ENCODE assay signal across 8 cellular contexts in the genomic region with DNA sequence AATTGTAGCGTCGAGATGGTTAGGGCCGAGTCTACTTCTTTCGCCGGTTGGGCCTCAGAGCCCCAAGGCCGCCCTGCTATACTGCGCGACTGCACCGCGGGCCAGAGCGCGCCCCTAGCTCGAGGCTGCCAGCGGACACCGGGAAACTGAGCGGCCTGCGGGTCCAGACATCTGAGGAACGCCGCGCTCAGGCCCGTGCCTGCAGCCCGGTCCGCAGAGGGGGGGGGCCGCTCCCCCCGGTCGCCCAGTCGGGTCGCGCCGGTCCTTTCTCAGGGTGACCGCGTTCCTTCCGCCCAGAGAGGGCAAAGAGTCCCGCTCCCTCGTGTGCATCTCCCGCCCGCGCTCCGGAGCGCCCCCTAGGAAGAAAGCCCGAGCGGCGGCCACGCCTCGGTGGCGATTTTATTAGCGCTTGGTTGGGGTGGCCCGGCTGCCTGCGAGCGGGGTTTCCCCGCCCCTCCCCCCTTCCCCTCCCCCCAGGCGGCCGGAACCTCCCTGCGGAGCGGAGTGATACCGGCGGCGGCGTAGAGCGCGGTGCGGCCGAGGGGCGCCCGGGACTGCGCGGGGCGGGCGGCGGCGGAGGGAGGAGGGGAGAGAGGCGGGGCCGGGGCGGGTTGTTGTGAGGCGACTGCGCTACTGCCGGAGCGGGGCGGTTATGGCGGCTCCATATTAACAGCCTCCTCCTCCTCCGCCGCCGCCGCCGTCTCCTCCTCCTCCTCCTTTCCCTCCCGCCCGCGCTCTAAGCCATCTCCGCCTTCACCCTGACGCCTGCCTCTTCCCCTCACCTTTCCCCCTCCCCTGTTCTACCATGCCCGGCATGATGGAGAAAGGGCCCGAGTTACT. TPM values are rescaled to one million over a fixed set of nuclear protein-coding genes. Genes with fewer than 3 reads are reported as not detected.
DNase-seq lines count a peak whose midpoint lies in the region; ATAC-seq and TF ChIP-seq lines count a peak whose summit lies in the region.

A gene (plus strand): TSS at position 611 of the 840 bp plus-strand sequence. CDS start 195 bp downstream, at position 806.

- peaks cover 13% of the 10 kb centered on the region for H3K4me1 Mint-ChIP-seq in activated CD4-positive, alpha-beta T cell treated with anti-CD3 and anti-CD28 coated beads, Interleukin-2, amount 10 ng/mL, durations not matched to agents 24 days and 14 days

- H4K20me1 ChIP-seq in BLaER1 treated with 17β-estradiol and CSF1 and Interleukin-3, amounts not matched to agents 10 nM and 100 nM, result peaks cover 0 to 13% (median 0%) of the 10 kb centered on the region in 11 experiments; a peak in 6 of 22 replicates

- peaks cover 4 to 16% (median 13%) of the 10 kb centered on the region in 11 experiments; a peak in 18 of 22 replicates for H3K36me3 ChIP-seq in BLaER1 treated with 17β-estradiol and CSF1 and Interleukin-3, amounts not matched to agents 10 nM and 100 nM

- peak within 1 kb of the TSS; percentile 96 for H3K4me3 Mint-ChIP-seq in activated CD4-positive, alpha-beta T cell treated with anti-CD3 and anti-CD28 coated beads, Interleukin-2, amount 10 ng/mL, durations not matched to agents 24 days and 14 days

- H3K27me3 ChIP-seq in BLaER1 treated with 17β-estradiol and CSF1 and Interleukin-3, amounts not matched to agents 10 nM and 100 nM, result no peaks in the 10 kb centered on the region

- H3K9me3 Mint-ChIP-seq in activated CD4-positive, alpha-beta T cell treated with anti-CD3 and anti-CD28 coated beads, Interleukin-2, amount 10 ng/mL, durations not matched to agents 24 days and 14 days, result no peaks in the 10 kb centered on the region

- intact Hi-C loops in activated CD4-positive, alpha-beta T cell treated with anti-CD3 and anti-CD28 coated beads, Interleukin-2, amount 10 ng/mL, durations not matched to agents 24 days and 14 days (cut with micrococcal nuclease), result loop anchor here (1.0 to 10.0 kb wide), 8 partner anchors 46 to 930 kb away; a partner anchor contains a TSS

- H3K27ac Mint-ChIP-seq in activated CD4-positive, alpha-beta T cell treated with anti-CD3 and anti-CD28 coated beads, Interleukin-2, amount 10 ng/mL, durations not matched to agents 24 days and 14 days, result peak within 1 kb of the TSS; percentile 97

- no peaks in the 10 kb centered on the region for H3K9me3 ChIP-seq in BLaER1 treated with 17β-estradiol and CSF1 and Interleukin-3, amounts not matched to agents 10 nM and 100 nM (replicated peaks in 1 of 11)

- ATAC-seq in HG03457 (IDR thresholded peaks at IDR 0.05; ENCODE audit: unreplicated experiment) (peak; percentile 69), left lobe of liver (peak; percentile 82)

- H3K4me1 ChIP-seq in BLaER1 treated with 17β-estradiol and CSF1 and Interleukin-3, amounts not matched to agents 10 nM and 100 nM, result peaks cover 21 to 25% (median 23%) of the 10 kb centered on the region in 10 experiments

- H3K4me3 ChIP-seq in BLaER1 treated with 17β-estradiol and CSF1 and Interleukin-3, amounts not matched to agents 10 nM and 100 nM, result peak within 1 kb of the TSS; percentile 75 to 95 (median 84)
- H3K4me3 ChIP-seq in coronary artery, result peak within 1 kb of the TSS; percentile 99

- H3K9ac ChIP-seq in BLaER1 treated with 17β-estradiol and CSF1 and Interleukin-3, amounts not matched to agents 10 nM and 100 nM, result peak within 1 kb of the TSS; percentile 91 to 100 (median 95)

- DNase-seq in GM19240 (ENCODE audit: insufficient read length, low spot score) (peak; percentile 28), NCI-H526 (lab: John Stamatoyannopoulos, UW) (peak; percentile 66 to 91), coronary artery (ENCODE audit: low spot score) (peak; percentile 96), left lobe of liver (ENCODE audit: low spot score) (peak; percentile 96)
- DNase-seq in activated CD4-positive, alpha-beta T cell treated with anti-CD3 and anti-CD28 coated beads, Interleukin-2, amount 10 ng/mL, durations not matched to agents 24 days and 14 days, result peak; percentile 96
- DNase-seq in stimulated activated CD4-positive, alpha-beta T cell treated with anti-CD3 and anti-CD28 coated beads, Interleukin-2, amount 100 ng/mL, for 4 hours (ENCODE audit: low read depth), result peak; percentile 91

- peaks cover 7% of the 10 kb centered on the region for H3K36me3 Mint-ChIP-seq in activated CD4-positive, alpha-beta T cell treated with anti-CD3 and anti-CD28 coated beads, Interleukin-2, amount 10 ng/mL, durations not matched to agents 24 days and 14 days (ENCODE audit: low read depth)

- no peaks in the 10 kb centered on the region for H3K27me3 Mint-ChIP-seq in activated CD4-positive, alpha-beta T cell treated with anti-CD3 and anti-CD28 coated beads, Interleukin-2, amount 10 ng/mL, durations not matched to agents 24 days and 14 days

- peak within 1 kb of the TSS; percentile 93 to 100 (median 97) for H3K27ac ChIP-seq in BLaER1 treated with 17β-estradiol and CSF1 and Interleukin-3, amounts not matched to agents 10 nM and 100 nM
- peak within 1 kb of the TSS; percentile 94 to 100 for H3K27ac ChIP-seq in coronary artery

- TF ChIP-seq CTCF in coronary artery (IDR thresholded peaks at IDR 0.05), result no peak

- H3K4me2 ChIP-seq in BLaER1 treated with 17β-estradiol and CSF1 and Interleukin-3, amounts not matched to agents 10 nM and 100 nM, result peak within 1 kb of the TSS; percentile 85 to 95 (median 92)

RNA-seq across cellular contexts. Expression of the gene that starts here (rescaled TPM):
- total RNA-seq in activated CD4-positive, alpha-beta T cell treated with anti-CD3 and anti-CD28 coated beads, Interleukin-2, amount 10 ng/mL, durations not matched to agents 24 days and 14 days, result 38.0 and 39.8 TPM in 2 replicates
- 22.2 TPM for total RNA-seq in left lobe of liver

Comparison
In these comparisons a context has a peak if more than half of its experiments do, and no peak if none do; other contexts are left out.
1. Peak in every context shown above with its lines: DNase-seq, ATAC-seq, H3K4me3 ChIP-seq and H3K27ac ChIP-seq.
2. DNase-seq: peak in every context shown above with its lines; median percentile 96 in activated CD4-positive, alpha-beta T cell treated with anti-CD3 and anti-CD28 coated beads, Interleukin-2, amount 10 ng/mL, durations not matched to agents 24 days and 14 days; 96 in coronary artery; 96 in left lobe of liver; 91 in stimulated activated CD4-positive, alpha-beta T cell treated with anti-CD3 and anti-CD28 coated beads, Interleukin-2, amount 100 ng/mL, for 4 hours; 78 in NCI-H526; 28 in GM19240.